Comparison of ENCODE assay signal across 8 cellular contexts in genomic region chr2:10091182-10091932, GRCh38. TPM values are rescaled to one million over a fixed set of nuclear protein-coding genes. Genes with fewer than 3 reads are reported as not detected.
DNase-seq lines count a peak whose midpoint lies in the region; ATAC-seq, FAIRE-seq and TF ChIP-seq lines count a peak whose summit lies in the region.

No MANE protein-coding gene starts in this region.

- dilution Hi-C loops in endothelial cell of umbilical vein (cut with MboI; ENCODE audit: extremely low pct_ligation_motif_present, low sequenced_read_pairs): no loop called here

- H4K20me1 ChIP-seq in OCI-LY3 (ENCODE audit: insufficient read depth, low read length): no peaks in the 10 kb centered on the region
- no peaks in the 10 kb centered on the region for H4K20me1 ChIP-seq in endothelial cell of umbilical vein (replicated peaks; ENCODE audit: control insufficient read depth, extremely low read depth, insufficient read depth, low read length)

- H3K4me3 ChIP-seq in OCI-LY3 (ENCODE audit: low read length): peak overlapping the region; percentile 77
- no peak overlapping the region for H3K4me3 ChIP-seq in endothelial cell of umbilical vein (replicated peaks in 1 of 3; ENCODE audit: insufficient read depth in 1 of 3, low read depth in 1 of 3, low read length in 3 of 3)
- H3K4me3 ChIP-seq in lower leg skin (ENCODE audit: low read depth, poor library complexity, severe bottlenecking): no peak overlapping the region

- peaks cover 24% of the 10 kb centered on the region for H3K4me1 ChIP-seq in OCI-LY3 (ENCODE audit: low read length)
- H3K4me1 ChIP-seq in endothelial cell of umbilical vein (ENCODE audit: control insufficient read depth, extremely low read depth, insufficient read depth, low read length): no peaks in the 10 kb centered on the region

- H3K9me3 ChIP-seq in OCI-LY3 (ENCODE audit: insufficient read depth, low read length): no peaks in the 10 kb centered on the region
- H3K9me3 ChIP-seq in endothelial cell of umbilical vein (replicated peaks; ENCODE audit: control insufficient read depth, insufficient read depth, low read length): no peaks in the 10 kb centered on the region

- FAIRE-seq in endothelial cell of umbilical vein (lab: Jason Lieb, UNC): no peak

- DNase-seq in endothelial cell of umbilical vein (ENCODE audit: low read depth, low spot score): no peak
- DNase-seq in sciatic nerve (ENCODE audit: low spot score): no peak
- no peak for DNase-seq in lower leg skin (ENCODE audit: low spot score in 2 of 2)
- DNase-seq in HEK293T (ENCODE audit: extremely low spot score): no peak
- DNase-seq in pons (ENCODE audit: low spot score): no peak

- intact Hi-C loops in endothelial cell of umbilical vein (cut with micrococcal nuclease): no loop called here
- intact Hi-C loops in sciatic nerve (cut with DNase I): no loop called here
- intact Hi-C loops in lower leg skin (cut with DNase I; ENCODE audit: low total_unique reads): no loop called here

- WGBS in lower leg skin, 2 donors: 35 to 52% methylated on average over 19 to 37 of the region's 52 CpGs

- H3K9ac ChIP-seq in OCI-LY3 (ENCODE audit: low read length): peak overlapping the region; percentile 44; the same call in 1 of the 2 replicates
- no peak overlapping the region for H3K9ac ChIP-seq in endothelial cell of umbilical vein (replicated peaks; ENCODE audit: extremely low read depth, insufficient read depth, low read length)

- no TSS peak for BruUV-seq in endothelial cell of umbilical vein (replicated peaks; lab: Mats Ljungman, UMichigan)

- H3K36me3 ChIP-seq in OCI-LY3 (replicated peaks; ENCODE audit: low read depth, low read length) (no peaks in the 10 kb centered on the region), endothelial cell of umbilical vein (ENCODE audit: control insufficient read depth in 2 of 2, extremely low read depth in 1 of 2, insufficient read depth in 2 of 2, low read length in 2 of 2) (no peaks in the 10 kb centered on the region)

- H3K27ac ChIP-seq in OCI-LY3 (ENCODE audit: low read length): no peak overlapping the region
- no peak overlapping the region for H3K27ac ChIP-seq in endothelial cell of umbilical vein (ENCODE audit: insufficient read depth, low read depth, low read length)

- CTCF ChIA-PET in endothelial cell of umbilical vein (lab: Charles Lee): interaction anchor here (0.6 to 20.2 kb wide), 5 partner anchors 8 to 344 kb away, joined by 3 to 485 read pairs (median 5); no protein-coding TSS in a partner anchor
- CTCF ChIA-PET in HEK293T (lab: Yijun Ruan, JAX): no interaction called here

- H3K9me1 ChIP-seq in endothelial cell of umbilical vein (replicated peaks; ENCODE audit: control insufficient read depth, extremely low read depth, insufficient read depth, low read length): no peaks in the 10 kb centered on the region

- TF ChIP-seq POLR2A in endothelial cell of umbilical vein (IDR thresholded peaks at IDR 0.05; ENCODE audit: low read depth, low read length) (no peak), lower leg skin (IDR thresholded peaks at IDR 0.05) (no peak)

- ATAC-seq in GM19023 (IDR thresholded peaks at IDR 0.05; ENCODE audit: unreplicated experiment) (peak; percentile 43), sciatic nerve (peak; percentile 68), GM18502 (IDR thresholded peaks at IDR 0.05; ENCODE audit: poor library complexity, unreplicated experiment) (no peak)

- no peak for TF ChIP-seq CTCF in OCI-LY3 (IDR thresholded peaks at IDR 0.05; ENCODE audit: low read depth, low read length)
- TF ChIP-seq CTCF in endothelial cell of umbilical vein (IDR thresholded peaks at IDR 0.05; ENCODE audit: extremely low read depth in 1 of 2, insufficient read depth in 1 of 2, low read depth in 1 of 2, low read length in 2 of 2): no peak
- TF ChIP-seq CTCF in lower leg skin (IDR thresholded peaks at IDR 0.05): no peak

- H3K27me3 ChIP-seq in OCI-LY3 (ENCODE audit: low read depth, low read length) (peaks cover 37% of the 10 kb centered on the region), endothelial cell of umbilical vein (ENCODE audit: control insufficient read depth in 2 of 2, insufficient read depth in 2 of 2, low read length in 2 of 2) (peaks cover 21 to 33% of the 10 kb centered on the region in 2 experiments)

- H3K79me2 ChIP-seq in OCI-LY3 (ENCODE audit: low read length): no peaks in the 10 kb centered on the region
- H3K79me2 ChIP-seq in endothelial cell of umbilical vein (ENCODE audit: control insufficient read depth, insufficient read depth, low read length): no peaks in the 10 kb centered on the region

- no peak overlapping the region for H2AFZ ChIP-seq in OCI-LY3 (ENCODE audit: low read depth, low read length)
- H2AFZ ChIP-seq in endothelial cell of umbilical vein (ENCODE audit: low read depth, low read length): no peak overlapping the region

- H3K4me2 ChIP-seq in OCI-LY3 (ENCODE audit: low read length) (peak overlapping the region; percentile 74), endothelial cell of umbilical vein (ENCODE audit: insufficient read depth, low read length) (no peak overlapping the region)

- POLR2A ChIA-PET in endothelial cell of umbilical vein (lab: Charles Lee) (no interaction called here), HEK293T (lab: Yijun Ruan, JAX) (no interaction called here)

TF ChIP-seq in endothelial cell of umbilical vein, 7 proteins besides CTCF, POLR2A, EP300 and RAD21:
- TF ChIP-seq EZH2 (IDR thresholded peaks at IDR 0.05; ENCODE audit: borderline replicate concordance, low read depth, low read length, severe bottlenecking) (peak; percentile 85), MYC (IDR thresholded peaks at IDR 0.05; ENCODE audit: low read depth, low read length) (no peak)

TF ChIP-seq in HEK293T, 16 proteins besides CTCF, POLR2A, EP300 and RAD21:
- TF ChIP-seq ZNF384 (IDR thresholded peaks at IDR 0.05) (no peak), HDGF (IDR thresholded peaks at IDR 0.05; ENCODE audit: borderline replicate concordance) (no peak)
TF ChIP-seq in HEK293T: peak in this region for 0.

RNA-seq across cellular contexts. Expression of gene CYS1, which starts 11.1 kb away (rescaled TPM):
- total RNA-seq in endothelial cell of umbilical vein (0.25 TPM in 1 of 2 replicates, not detected in the other), sciatic nerve (9.3 TPM), lower leg skin (under 1 TPM in 3 of 4 donors, not detected in 1; 0.25 to 0.98 (median 0.62) TPM)
- polyA plus RNA-seq in endothelial cell of umbilical vein: 0.03 TPM in 1 of 2 replicates, not detected in the other
- 0.01 and 0.03 TPM in 2 replicates for polyA plus RNA-seq in endothelial cell of umbilical vein (2011; cell fraction: cytosol; rRNA removed)
- 0.04 TPM in 1 of 2 replicates, not detected in the other for polyA plus RNA-seq in endothelial cell of umbilical vein (2011; cell fraction: nucleus; rRNA removed)
- polyA plus RNA-seq in endothelial cell of umbilical vein (2012): 0.08 TPM in 1 of 2 replicates, not detected in the other
- not detected in 2 replicates for polyA minus RNA-seq in endothelial cell of umbilical vein
- polyA minus RNA-seq in endothelial cell of umbilical vein (2011; cell fraction: cytosol; rRNA and poly(A)+ RNA removed): not detected
- not detected in 2 replicates for polyA minus RNA-seq in endothelial cell of umbilical vein (2011; cell fraction: nucleus; rRNA and poly(A)+ RNA removed)

RNA-seq across cellular contexts. Expression of gene RRM2, which starts 31.2 kb away (rescaled TPM):
- total RNA-seq in endothelial cell of umbilical vein (220 and 246 TPM in 2 replicates), sciatic nerve (1.0 TPM), lower leg skin (1 to 10 TPM in 3 of 4 donors, under 1 TPM in 1; 0.99 to 9.5 (median 1.8) TPM)
- 40.9 and 58.0 TPM in 2 replicates for polyA plus RNA-seq in endothelial cell of umbilical vein
- polyA plus RNA-seq in endothelial cell of umbilical vein (2011; cell fraction: cytosol; rRNA removed): 64.3 and 82.1 TPM in 2 replicates
- 66.4 and 74.8 TPM in 2 replicates for polyA plus RNA-seq in endothelial cell of umbilical vein (2011; cell fraction: nucleus; rRNA removed)
- polyA plus RNA-seq in endothelial cell of umbilical vein (2012): 94.1 and 188 TPM in 2 replicates
- polyA minus RNA-seq in endothelial cell of umbilical vein: 65.3 and 69.9 TPM in 2 replicates
- polyA minus RNA-seq in endothelial cell of umbilical vein (2011; cell fraction: cytosol; rRNA and poly(A)+ RNA removed): 124 TPM
- polyA minus RNA-seq in endothelial cell of umbilical vein (2011; cell fraction: nucleus; rRNA and poly(A)+ RNA removed): 65.7 and 66.2 TPM in 2 replicates

RNA-seq across cellular contexts. Expression of gene KLF11, which starts 48.0 kb away (rescaled TPM):
- total RNA-seq in endothelial cell of umbilical vein: 11.0 and 11.3 TPM in 2 replicates
- polyA plus RNA-seq in endothelial cell of umbilical vein: 10.2 and 10.5 TPM in 2 replicates
- polyA plus RNA-seq in endothelial cell of umbilical vein (2011; cell fraction: cytosol; rRNA removed): 8.7 and 9.3 TPM in 2 replicates
- 11.0 and 12.5 TPM in 2 replicates for polyA plus RNA-seq in endothelial cell of umbilical vein (2011; cell fraction: nucleus; rRNA removed)
- polyA plus RNA-seq in endothelial cell of umbilical vein (2012): 4.2 and 5.3 TPM in 2 replicates
- 22.9 and 28.0 TPM in 2 replicates for polyA minus RNA-seq in endothelial cell of umbilical vein
- polyA minus RNA-seq in endothelial cell of umbilical vein (2011; cell fraction: cytosol; rRNA and poly(A)+ RNA removed): 23.4 TPM
- 8.2 and 10.0 TPM in 2 replicates for polyA minus RNA-seq in endothelial cell of umbilical vein (2011; cell fraction: nucleus; rRNA and poly(A)+ RNA removed)
- 23.5 TPM for total RNA-seq in sciatic nerve
- total RNA-seq in lower leg skin: 10 to 100 TPM; 42.5 to 86.1 (median 61.2) TPM

Comparison
In these comparisons a context has a peak if more than half of its experiments do, and no peak if none do; other contexts are left out.
1. RNA of gene RRM2, which starts 31.2 kb away (total RNA-seq): 220 to 246 TPM in endothelial cell of umbilical vein; 0.99 to 9.5 TPM in lower leg skin and 1.0 TPM in sciatic nerve (single experiment); every median in the first group is over 10 times any median in the second.